In the genomic region with DNA sequence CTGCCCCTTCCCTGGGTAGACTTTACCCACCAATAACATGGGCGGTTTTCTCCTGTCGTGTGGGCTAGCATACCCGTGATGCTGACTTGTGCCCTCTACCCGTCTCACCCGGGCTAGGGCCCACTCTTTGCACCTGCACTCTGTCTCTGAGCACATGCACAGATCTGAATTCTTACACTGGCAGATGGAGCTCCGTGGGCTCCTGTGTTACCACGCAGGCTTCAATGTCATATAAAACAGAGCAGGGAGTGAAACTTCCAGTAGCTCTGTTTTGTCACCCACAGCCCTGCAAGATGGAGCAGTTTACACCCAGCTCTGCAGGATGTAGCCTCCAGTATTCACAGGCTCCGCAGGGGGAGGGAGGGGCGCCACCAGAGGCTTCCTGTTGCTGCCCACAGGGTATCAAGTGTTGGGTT, we compare ENCODE assay signal across 8 cellular contexts. TPM values are rescaled to one million over a fixed set of nuclear protein-coding genes. Genes with fewer than 3 reads are reported as not detected.
DNase-seq lines count a peak whose midpoint lies in the region; TF ChIP-seq lines count a peak whose summit lies in the region.

No MANE protein-coding gene starts in this region.

- H3K4me3 Mint-ChIP-seq in immature natural killer cell, result peak overlapping the region; percentile 95 to 99 (median 97)

- peak; percentile 73 for DNase-seq in stimulated activated CD4-positive, alpha-beta T cell treated with anti-CD3 and anti-CD28 coated beads, Interleukin-15, amount 100 ng/mL, for 24 hours
- DNase-seq in stimulated activated CD4-positive, alpha-beta T cell treated with anti-CD3 and anti-CD28 coated beads, Interleukin-1b, Interleukin-23, amount 100 ng/mL, for 48 hours, result no peak
- peak; percentile 78 to 79 for DNase-seq in activated T-cell treated with anti-CD3 and anti-CD28 coated beads, Interleukin-2, amount 50 U/mL, for 48 hours
- DNase-seq in immature natural killer cell (peak; percentile 83 to 85 (median 83)), vagina (ENCODE audit: extremely low spot score in 2 of 2) (no peak), sigmoid colon (no peak), ovary (no peak), DMS153 (lab: John Stamatoyannopoulos, UW) (no peak)

- TF ChIP-seq CTCF in vagina (IDR thresholded peaks at IDR 0.05) (no peak), sigmoid colon (IDR thresholded peaks at IDR 0.05) (no peak), ovary (IDR thresholded peaks at IDR 0.05) (no peak)

- peak overlapping the region; percentile 75 to 92 for H3K4me3 ChIP-seq in vagina
- H3K4me3 ChIP-seq in sigmoid colon, result no peak overlapping the region
- no peak overlapping the region for H3K4me3 ChIP-seq in ovary

- peaks cover 0 to 10% (median 0%) of the 10 kb centered on the region in 3 donors for H3K36me3 Mint-ChIP-seq in immature natural killer cell

- no peak for TF ChIP-seq POLR2A in vagina (IDR thresholded peaks at IDR 0.05)
- no peak for TF ChIP-seq POLR2A in sigmoid colon (IDR thresholded peaks at IDR 0.05)
- TF ChIP-seq POLR2A in ovary (IDR thresholded peaks at IDR 0.05), result no peak

- intact Hi-C loops in vagina (cut with DNase I), result no loop called here
- intact Hi-C loops in sigmoid colon (cut with DNase I), result no loop called here
- intact Hi-C loops in ovary (cut with DNase I), result no loop called here

- H3K27me3 ChIP-seq in vagina, result no peaks in the 10 kb centered on the region
- H3K27me3 ChIP-seq in sigmoid colon, result no peaks in the 10 kb centered on the region
- no peaks in the 10 kb centered on the region for H3K27me3 ChIP-seq in ovary

- no peaks in the 10 kb centered on the region for H3K9me3 Mint-ChIP-seq in immature natural killer cell

- no peaks in the 10 kb centered on the region for H3K36me3 ChIP-seq in vagina
- H3K36me3 ChIP-seq in sigmoid colon, result no peaks in the 10 kb centered on the region
- H3K36me3 ChIP-seq in ovary, result no peaks in the 10 kb centered on the region

- H3K27ac Mint-ChIP-seq in immature natural killer cell, result peak overlapping the region; percentile 91 to 98 (median 96)

- H3K4me1 ChIP-seq in vagina (peaks cover 74% of the 10 kb centered on the region), sigmoid colon (peaks cover 0 to 54% (median 35%) of the 10 kb centered on the region in 4 donors), ovary (ENCODE audit: insufficient read depth) (peaks cover 28% of the 10 kb centered on the region)

- H3K4me1 Mint-ChIP-seq in immature natural killer cell, result peaks cover 77 to 82% of the 10 kb centered on the region in 2 donors

- 23 to 24% methylated on average over 9 of the region's 9 CpGs for WGBS in sigmoid colon, 2 donors
- 75 to 79% (median 76%) methylated on average over 9 of the region's 9 CpGs for WGBS in ovary, 3 donors

- no peak overlapping the region for H3K27ac ChIP-seq in vagina
- no peak overlapping the region for H3K27ac ChIP-seq in sigmoid colon
- no peak overlapping the region for H3K27ac ChIP-seq in ovary

- TF ChIP-seq EP300 in sigmoid colon (IDR thresholded peaks at IDR 0.05), result no peak
- no peak for TF ChIP-seq EP300 in ovary (IDR thresholded peaks at IDR 0.05)

- H3K9me3 ChIP-seq in vagina (no peaks in the 10 kb centered on the region), sigmoid colon (no peaks in the 10 kb centered on the region), ovary (no peaks in the 10 kb centered on the region)

- peaks cover 15 to 34% (median 26%) of the 10 kb centered on the region in 3 donors for H3K27me3 Mint-ChIP-seq in immature natural killer cell (ENCODE audit: low read depth in 3 of 3)

RNA-seq across cellular contexts. Expression of gene DGKZ, which starts 1.7 kb away (rescaled TPM):
- polyA plus RNA-seq in immature natural killer cell (100 to 1,000 TPM in 1 of 3 donors, 10 to 100 TPM in 2; 40.7 to 120 (median 63.6) TPM), sigmoid colon (10 to 100 TPM; 16.6 to 71.9 (median 19.2) TPM), ovary (10 to 100 TPM in 1 of 2 donors, 1 to 10 TPM in 1; 8.9 to 26.1 TPM)
- total RNA-seq in vagina (78.8 TPM), sigmoid colon (10 to 100 TPM; 22.5 to 76.7 (median 34.2) TPM), ovary (10 to 100 TPM; 18.8 to 46.0 (median 29.4) TPM)

RNA-seq across cellular contexts. Expression of gene MDK, which starts 32.5 kb away (rescaled TPM):
- polyA plus RNA-seq in immature natural killer cell (under 1 TPM in 1 of 3 donors, not detected in 2; 0.44 TPM), sigmoid colon (100 to 1,000 TPM; 101 to 403 (median 169) TPM), ovary (100 to 1,000 TPM; 211 to 509 TPM)
- total RNA-seq in vagina (142 TPM), sigmoid colon (10 to 100 TPM; 10.7 to 49.9 (median 33.0) TPM), ovary (100 to 1,000 TPM; 282 to 634 (median 411) TPM)

RNA-seq across cellular contexts. Expression of gene CHRM4, which starts 42.6 kb away (rescaled TPM):
- polyA plus RNA-seq in immature natural killer cell (under 1 TPM in 2 of 3 donors, not detected in 1; 0.31 to 0.51 TPM), sigmoid colon (1 to 10 TPM in 2 of 3 donors, not detected in 1; 2.3 to 5.4 TPM), ovary (under 1 TPM in 1 of 2 donors, not detected in 1; 0.16 TPM)
- total RNA-seq in vagina (not detected), sigmoid colon (1 to 10 TPM in 2 of 4 donors, under 1 TPM in 2; 0.55 to 5.3 (median 2.3) TPM), ovary (under 1 TPM in 5 of 7 donors, not detected in 2; 0.18 to 0.42 (median 0.23) TPM)

Comparison
In these comparisons a context has a peak if more than half of its experiments do, and no peak if none do; other contexts are left out.
1. DNase-seq: peak in stimulated activated CD4-positive, alpha-beta T cell treated with anti-CD3 and anti-CD28 coated beads, Interleukin-15, amount 100 ng/mL, for 24 hours (single experiment), activated T-cell treated with anti-CD3 and anti-CD28 coated beads, Interleukin-2, amount 50 U/mL, for 48 hours (2 of 2) and immature natural killer cell (3 of 3); none in stimulated activated CD4-positive, alpha-beta T cell treated with anti-CD3 and anti-CD28 coated beads, Interleukin-1b, Interleukin-23, amount 100 ng/mL, for 48 hours (single experiment), vagina (0 of 2), sigmoid colon (single experiment), ovary (0 of 5) and DMS153 (single experiment).
2. H3K4me3 ChIP-seq: peak in vagina (2 of 2); none in sigmoid colon (0 of 4) and ovary (single experiment).